Comparison of ENCODE assay signal across 29 cellular contexts in genomic region chr5:71633255-71634155, GRCh38. TPM values are rescaled to one million over a fixed set of nuclear protein-coding genes. Genes with fewer than 3 reads are reported as not detected.
DNase-seq lines count a peak whose midpoint lies in the region; ATAC-seq and TF ChIP-seq lines count a peak whose summit lies in the region.
"Had no signal": no experiment of that assay in that cellular context is flagged by ENCODE, and none has a peak within 500 bp of the region (broad histone marks: within the 10 kb centered on the region; RNA-seq: fewer than 3 reads in every experiment).

No MANE protein-coding gene starts in this region.

- H3K4me3 Mint-ChIP-seq in activated T-cell treated with anti-CD3 and anti-CD28 coated beads, Interleukin-2, amount 50 U/mL, for 24 hours: no peak overlapping the region
- no peak overlapping the region for H3K4me3 Mint-ChIP-seq in activated T-helper 17 cell treated with anti-CD3 and anti-CD28 coated beads, Interleukin-2, amount 50 U/mL, for 72 hours
- H3K4me3 Mint-ChIP-seq: activated CD8-positive, alpha-beta memory T cell treated with anti-CD3 and anti-CD28 coated beads, Interleukin-2, amount 10 ng/mL, durations not matched to agents 7 days and 5 days; activated naive CD8-positive, alpha-beta T cell; B cell; nephron; stimulated activated naive CD8-positive, alpha-beta T cell treated with anti-CD3 and anti-CD28 coated beads, Interleukin-15, Interleukin-2, amounts not matched to agents 100 ng/mL and 50 ng/mL, for 24 hours had no signal

- no peaks in the 10 kb centered on the region for H3K9me3 Mint-ChIP-seq in activated T-cell treated with anti-CD3 and anti-CD28 coated beads, Interleukin-2, amount 50 U/mL, for 24 hours
- no peaks in the 10 kb centered on the region for H3K9me3 Mint-ChIP-seq in activated T-helper 17 cell treated with anti-CD3 and anti-CD28 coated beads, Interleukin-2, amount 50 U/mL, for 72 hours
- H3K9me3 Mint-ChIP-seq: activated T-helper 2 cell treated with anti-CD3 and anti-CD28 coated beads, Interferon-gamma antibody, Interleukin-2, Interleukin-4, amounts not matched to agents 10 μg/mL and 5 μg/mL and 100 μg/mL, durations not matched to agents 14 hours and 24 hours and 36 hours; stimulated activated naive CD8-positive, alpha-beta T cell treated with anti-CD3 and anti-CD28 coated beads, Interleukin-15, Interleukin-2, amounts not matched to agents 100 ng/mL and 50 ng/mL, for 24 hours had no signal

- H3K27me3 ChIP-seq in lower lobe of right lung (ENCODE audit: low read depth) (no peaks in the 10 kb centered on the region), BE2C (no peaks in the 10 kb centered on the region)
- H3K27me3 ChIP-seq: ovary, right atrium auricular region, tibial nerve had no signal

- no peaks in the 10 kb centered on the region for H3K9me3 ChIP-seq in lower lobe of right lung
- H3K9me3 ChIP-seq in BE2C: no peaks in the 10 kb centered on the region
- H3K9me3 ChIP-seq: A549, mucosa of descending colon, ovary, right atrium auricular region had no signal

- H3K27ac Mint-ChIP-seq in activated T-cell treated with anti-CD3 and anti-CD28 coated beads, Interleukin-2, amount 50 U/mL, for 24 hours: peak overlapping the region; percentile 26
- peak overlapping the region; percentile 67 for H3K27ac Mint-ChIP-seq in activated T-helper 17 cell treated with anti-CD3 and anti-CD28 coated beads, Interleukin-2, amount 50 U/mL, for 72 hours
- H3K27ac Mint-ChIP-seq: activated CD8-positive, alpha-beta memory T cell treated with anti-CD3 and anti-CD28 coated beads, Interleukin-2, amount 10 ng/mL, durations not matched to agents 7 days and 5 days; activated naive CD8-positive, alpha-beta T cell; activated T-helper 2 cell treated with anti-CD3 and anti-CD28 coated beads, Interferon-gamma antibody, Interleukin-2, Interleukin-4, amounts not matched to agents 10 μg/mL and 5 μg/mL and 100 μg/mL, durations not matched to agents 14 hours and 24 hours and 36 hours; B cell; nephron had no signal

- no peak for TF ChIP-seq CTCF in lower lobe of right lung (IDR thresholded peaks at IDR 0.05)
- no peak for TF ChIP-seq CTCF in BE2C (IDR thresholded peaks at IDR 0.05; ENCODE audit: low read depth, low read length)

- no peak for DNase-seq in activated T-cell treated with anti-CD3 and anti-CD28 coated beads, Interleukin-2, amount 50 U/mL, for 24 hours
- DNase-seq in activated T-cell treated with anti-CD3 and anti-CD28 coated beads for 4 hours: no peak
- no peak for DNase-seq in T-helper 2 cell
- no peak for DNase-seq in lower lobe of right lung
- DNase-seq in NCI-H1105 (lab: John Stamatoyannopoulos, UW): no peak
- DNase-seq in BE2C: no peak
- DNase-seq: activated CD8-positive, alpha-beta memory T cell treated with anti-CD3 and anti-CD28 coated beads, Interleukin-2, amount 10 ng/mL, durations not matched to agents 7 days and 5 days; aorta; DMS53; GM23248; islet precursor cell; Karpas-422; mucosa of descending colon; NCI-H510A treated with DMSO at 0.1 percent for 48 hours; ovary; SHP77 treated with DMSO at 0.1 percent for 48 hours; stimulated activated CD4-positive, alpha-beta T cell treated with anti-CD3 and anti-CD28 coated beads, Interleukin-4, amount 100 ng/mL, for 1 hour had no signal

- peaks cover 61% of the 10 kb centered on the region for H3K36me3 Mint-ChIP-seq in activated T-cell treated with anti-CD3 and anti-CD28 coated beads, Interleukin-2, amount 50 U/mL, for 24 hours (ENCODE audit: low read depth)
- peaks cover 75% of the 10 kb centered on the region for H3K36me3 Mint-ChIP-seq in activated T-helper 17 cell treated with anti-CD3 and anti-CD28 coated beads, Interleukin-2, amount 50 U/mL, for 72 hours (ENCODE audit: low read depth)

- ATAC-seq in HG02759 (IDR thresholded peaks at IDR 0.05; ENCODE audit: unreplicated experiment): peak; percentile 75
- peak; percentile 62 for ATAC-seq in activated T-helper 17 cell treated with anti-CD3 and anti-CD28 coated beads, Interleukin-2, amount 50 U/mL, for 72 hours (replicated peaks)
- ATAC-seq in lower lobe of right lung: no peak
- ATAC-seq: A549; activated CD8-positive, alpha-beta memory T cell treated with anti-CD3 and anti-CD28 coated beads, Interleukin-2, amount 10 ng/mL, durations not matched to agents 7 days and 5 days; mucosa of descending colon; Panc1 had no signal

- H3K4me1 Mint-ChIP-seq in activated T-cell treated with anti-CD3 and anti-CD28 coated beads, Interleukin-2, amount 50 U/mL, for 24 hours (ENCODE audit: low read depth): peaks cover 12% of the 10 kb centered on the region
- no peaks in the 10 kb centered on the region for H3K4me1 Mint-ChIP-seq in activated T-helper 17 cell treated with anti-CD3 and anti-CD28 coated beads, Interleukin-2, amount 50 U/mL, for 72 hours
- H3K4me1 Mint-ChIP-seq: activated CD8-positive, alpha-beta memory T cell treated with anti-CD3 and anti-CD28 coated beads, Interleukin-2, amount 10 ng/mL, durations not matched to agents 7 days and 5 days; nephron had no signal

- H3K27me3 Mint-ChIP-seq in activated T-cell treated with anti-CD3 and anti-CD28 coated beads, Interleukin-2, amount 50 U/mL, for 24 hours: no peaks in the 10 kb centered on the region
- no peaks in the 10 kb centered on the region for H3K27me3 Mint-ChIP-seq in activated T-helper 17 cell treated with anti-CD3 and anti-CD28 coated beads, Interleukin-2, amount 50 U/mL, for 72 hours
- H3K27me3 Mint-ChIP-seq: activated CD8-positive, alpha-beta memory T cell treated with anti-CD3 and anti-CD28 coated beads, Interleukin-2, amount 10 ng/mL, durations not matched to agents 7 days and 5 days; activated naive CD8-positive, alpha-beta T cell; B cell; stimulated activated naive CD8-positive, alpha-beta T cell treated with anti-CD3 and anti-CD28 coated beads, Interleukin-15, Interleukin-2, amounts not matched to agents 100 ng/mL and 50 ng/mL, for 24 hours had no signal

- intact Hi-C loops in lower lobe of right lung (cut with DNase I): no loop called here

- H3K27ac ChIP-seq in lower lobe of right lung: no peak overlapping the region
- H3K27ac ChIP-seq: A549, GM23248, HL-60, ovary, right atrium auricular region, tibial nerve had no signal

- no peak overlapping the region for H3K4me3 ChIP-seq in lower lobe of right lung
- H3K4me3 ChIP-seq in BE2C (ENCODE audit: low read depth, low read length): no peak overlapping the region
- H3K4me3 ChIP-seq: A549, GM23248, mucosa of descending colon, ovary, right atrium auricular region, tibial nerve had no signal

- no peaks in the 10 kb centered on the region for H3K4me1 ChIP-seq in lower lobe of right lung
- no peaks in the 10 kb centered on the region for H3K4me1 ChIP-seq in BE2C
- H3K4me1 ChIP-seq: A549, tibial nerve had no signal

- H3K36me3 ChIP-seq in lower lobe of right lung (peaks cover 56% of the 10 kb centered on the region), BE2C (peaks cover 17% of the 10 kb centered on the region)
- H3K36me3 ChIP-seq: ovary had no signal

RNA-seq across cellular contexts. Expression of gene MCCC2, which starts 46.4 kb away (rescaled TPM):
- 10 to 100 TPM; 41.0 to 72.5 TPM for total RNA-seq in activated T-helper 17 cell treated with anti-CD3 and anti-CD28 coated beads, Interleukin-2, amount 50 U/mL, for 72 hours
- total RNA-seq in lower lobe of right lung: 31.4 TPM
- polyA plus RNA-seq in BE2C (2012; ENCODE audit: insufficient read depth, insufficient read length, low read depth): 15.2 TPM

Comparison
In these comparisons a context has a peak if more than half of its experiments do, and no peak if none do; other contexts are left out.
1. ATAC-seq: peak in HG02759 (single experiment) and activated T-helper 17 cell treated with anti-CD3 and anti-CD28 coated beads, Interleukin-2, amount 50 U/mL, for 72 hours (single experiment); none in lower lobe of right lung (0 of 2).